ENCODE assay signal across 7 cellular contexts in genomic region chr10:32958992-32959703, GRCh38. TPM values are rescaled to one million over a fixed set of nuclear protein-coding genes. Genes with fewer than 3 reads are reported as not detected.
A peak's percentile ranks its signal among the peaks of the same experiment; 100 is the strongest.
DNase-seq lines count a peak whose midpoint lies in the region; FAIRE-seq and TF ChIP-seq lines count a peak whose summit lies in the region.

No MANE protein-coding gene starts in this region.

- H3K36me3 ChIP-seq in HEK293 (ENCODE audit: control insufficient read depth in 2 of 2, insufficient read depth in 1 of 2, low read length in 2 of 2) (no peaks in the 10 kb centered on the region), PC-9 (ENCODE audit: low read depth) (peaks cover 18% of the 10 kb centered on the region; the same call in 1 of the 2 replicates), endocrine pancreas (ENCODE audit: control insufficient read depth, insufficient read depth, low read length) (no peaks in the 10 kb centered on the region), ovary (no peaks in the 10 kb centered on the region)

- no peak for TF ChIP-seq EP300 in ovary (IDR thresholded peaks at IDR 0.05)

- no peak for TF ChIP-seq POLR2A in ovary (IDR thresholded peaks at IDR 0.05)

- FAIRE-seq in GM18507 (lab: Jason Lieb, UNC) (peak; percentile 72), HTR-8/SVneo (lab: Jason Lieb, UNC) (no peak)

- H3K4me2 ChIP-seq in PC-9 = peak overlapping the region; percentile 95

- H3K27ac ChIP-seq in HEK293 (ENCODE audit: extremely low read depth, low read depth, low read length) (peak overlapping the region; percentile 86; the same call in 1 of the 2 replicates), PC-9 (peak overlapping the region; percentile 95), ovary (peak overlapping the region in 1 of 2 donors; percentile 86)

- POLR2A ChIA-PET in HEK293 (lab: Yijun Ruan, JAX) = interaction anchor here (1.2 to 2.0 kb wide), 2 partner anchors 8 to 21 kb away, joined by 3 to 10 read pairs; no protein-coding TSS in a partner anchor
- POLR2A ChIA-PET in PC-9 (lab: Charles Lee; ENCODE audit: unreplicated experiment) = interaction anchor here (0.5 to 2.0 kb wide), 5 partner anchors 12 to 316 kb away, joined by 3 to 10 read pairs (median 4); no protein-coding TSS in a partner anchor

- DNase-seq in GM18507 (ENCODE audit: extremely low spot score, insufficient read length, low read depth) = no peak
- no peak for DNase-seq in PC-9
- no peak for DNase-seq in ovary
- DNase-seq in A172 (ENCODE audit: low spot score) = no peak
- DNase-seq in HTR-8/SVneo (ENCODE audit: insufficient read length, low spot score) = no peak

- CTCF ChIA-PET in HEK293 (lab: Yijun Ruan, JAX) = interaction anchor here (0.6 to 1.4 kb wide), 2 partner anchors 50 to 76 kb away, joined by 3 read pairs; no protein-coding TSS in a partner anchor
- CTCF ChIA-PET in PC-9 (lab: Charles Lee) = interaction anchor here (0.5 kb wide), 1 partner anchor 704 kb away, joined by 7 read pairs; no protein-coding TSS in a partner anchor

- peaks cover 13% of the 10 kb centered on the region; the same call in 1 of the 2 replicates for H3K4me1 ChIP-seq in HEK293 (ENCODE audit: control insufficient read depth, insufficient read depth, low read length)
- H3K4me1 ChIP-seq in PC-9 (replicated peaks; ENCODE audit: insufficient read depth) = peaks cover 57% of the 10 kb centered on the region
- H3K4me1 ChIP-seq in endocrine pancreas (ENCODE audit: control insufficient read depth, insufficient read depth, low read length) = no peaks in the 10 kb centered on the region
- H3K4me1 ChIP-seq in ovary (ENCODE audit: insufficient read depth) = peaks cover 10% of the 10 kb centered on the region

- H2AFZ ChIP-seq in PC-9 = peak overlapping the region; percentile 84

- 5 to 10% (median 6%) methylated on average over 8 of the region's 8 CpGs for WGBS in ovary, 3 donors

- H3K4me3 ChIP-seq in HEK293 (ENCODE audit: low read depth, low read length) (peak overlapping the region; percentile 88), PC-9 (peak overlapping the region; percentile 99), endocrine pancreas (ENCODE audit: control insufficient read depth, insufficient read depth, low read length) (peak overlapping the region; percentile 97), ovary (peak overlapping the region; percentile 85)

- no peaks in the 10 kb centered on the region for H3K27me3 ChIP-seq in PC-9 (ENCODE audit: insufficient read depth, low read depth)
- no peaks in the 10 kb centered on the region for H3K27me3 ChIP-seq in endocrine pancreas (ENCODE audit: control insufficient read depth, insufficient read depth, low read length)
- H3K27me3 ChIP-seq in ovary = no peaks in the 10 kb centered on the region

- intact Hi-C loops in PC-9 (cut with micrococcal nuclease; ENCODE audit: unreplicated experiment) (loop anchor here (1.0 to 10.0 kb wide), 4 partner anchors 21 to 614 kb away; partner anchors contain the start of genes CCDC7 and EPC1), ovary (cut with DNase I) (loop anchor here in 1 of 4 donors (5.0 kb wide), 1 partner anchor 612 kb away; the partner anchor contains the start of gene EPC1)

- H3F3A ChIP-seq in PC-9 (ENCODE audit: insufficient read depth, low read depth) = 0 out of 2 replicates have a peak, but pooled peaks cover 4% of the 10 kb centered on the region

- BruUV-seq in PC-9 (replicated peaks; lab: Mats Ljungman, UMichigan) = TSS peak; percentile 84

- H3K79me2 ChIP-seq in PC-9 (ENCODE audit: low read depth) = peaks cover 62% of the 10 kb centered on the region

- H3K9me3 ChIP-seq in HEK293 (ENCODE audit: control insufficient read depth, insufficient read depth, low read depth, low read length) = no peaks in the 10 kb centered on the region
- H3K9me3 ChIP-seq in PC-9 (ENCODE audit: insufficient read depth, low read depth) = no peaks in the 10 kb centered on the region
- H3K9me3 ChIP-seq in endocrine pancreas (ENCODE audit: control insufficient read depth, low read length) = no peaks in the 10 kb centered on the region
- no peaks in the 10 kb centered on the region for H3K9me3 ChIP-seq in ovary

- TF ChIP-seq CTCF in HEK293 (tag by site-specific recombination; IDR thresholded peaks at IDR 0.05) (no peak), PC-9 (conservative IDR thresholded peaks at IDR 0.05) (no peak), ovary (IDR thresholded peaks at IDR 0.05) (no peak)

- H3K9ac ChIP-seq in endocrine pancreas (ENCODE audit: control insufficient read depth, insufficient read depth, low read length) = peak overlapping the region; percentile 99

- H3K9me2 ChIP-seq in PC-9 (ENCODE audit: insufficient read depth) = no peaks in the 10 kb centered on the region

- peaks cover 29% of the 10 kb centered on the region for H4K20me1 ChIP-seq in PC-9 (ENCODE audit: insufficient read depth)

TF ChIP-seq in HEK293, 187 proteins besides CTCF, POLR2A, EP300 and RAD21:
- TF ChIP-seq ZBTB17 (tag by site-specific recombination; IDR thresholded peaks at IDR 0.05) (0 out of 2 replicates have a peak, but pooled peaks have one; percentile 49), ZNF2 (tag by site-specific recombination; IDR thresholded peaks at IDR 0.05) (no peak)

RNA-seq across cellular contexts. Expression of gene ITGB1, which starts 1.1 kb away (rescaled TPM):
- total RNA-seq in PC-9 (2021) = 307 and 421 TPM in 2 replicates
- 100 to 1,000 TPM; 230 to 350 (median 276) TPM for total RNA-seq in ovary
- 100 to 1,000 TPM; 207 to 517 TPM for polyA plus RNA-seq in ovary
- total RNA-seq in A172 (2014; rRNA removed; shearing (Covaris generic)) = 1,202 and 1,616 TPM in 2 replicates
